Comparison of ENCODE assay signal across 31 cellular contexts in the genomic region with DNA sequence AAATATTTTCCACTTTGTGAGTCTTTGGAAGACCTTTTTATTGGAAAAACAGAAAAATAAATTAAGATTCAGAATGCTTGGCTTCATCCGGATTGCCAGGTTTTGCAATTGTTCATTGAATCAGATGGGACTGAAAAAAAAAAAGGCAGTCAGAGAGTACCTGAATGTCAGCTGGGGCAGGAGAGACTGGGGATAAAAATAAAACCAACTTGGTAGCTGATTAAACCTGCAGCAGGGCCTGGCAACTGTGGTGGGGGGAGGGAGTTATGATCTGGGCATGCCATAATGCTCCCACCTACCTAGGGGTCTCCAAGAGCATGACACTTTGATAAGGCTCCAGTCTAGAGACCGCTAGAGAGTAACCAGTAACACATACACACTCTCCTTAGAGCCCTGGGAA.
"Had no signal": no experiment of that assay in that cellular context is flagged by ENCODE, and none has a peak within 500 bp of the region (broad histone marks: within the 10 kb centered on the region; RNA-seq: fewer than 3 reads in every experiment).

No MANE protein-coding gene starts in this region.

- H3K36me3 Mint-ChIP-seq: naive thymus-derived CD4-positive, alpha-beta T cell; natural killer cell; neural progenitor cell; stimulated activated memory B cell treated with anti-CD40 and anti-IgM and Interleukin-4, amounts not matched to agents 10 μg/mL and 1 μg/mL and 100 μg/mL, for 72 hours; type B pancreatic cell had no signal

- H3K4me3 ChIP-seq: neural progenitor cell, ovary, psoas muscle, right lobe of liver, sigmoid colon, spleen, suprapubic skin, testis, tibial artery, transverse colon, upper lobe of right lung, uterus had no signal

- H3K4me1 ChIP-seq: neural progenitor cell, parathyroid adenoma, psoas muscle, right lobe of liver, sigmoid colon, spleen, suprapubic skin, testis, tibial artery, transverse colon, upper lobe of right lung, uterus had no signal

- H3K27me3 ChIP-seq: neural progenitor cell, ovary, right lobe of liver, sigmoid colon, spleen, suprapubic skin, testis, tibial artery, transverse colon, upper lobe of right lung, uterus had no signal

- H3K4me3 Mint-ChIP-seq: naive thymus-derived CD4-positive, alpha-beta T cell; natural killer cell; nephron; neural progenitor cell; stimulated activated memory B cell treated with anti-CD40 and anti-IgM and Interleukin-4, amounts not matched to agents 10 μg/mL and 1 μg/mL and 100 μg/mL, for 72 hours; stimulated activated naive CD8-positive, alpha-beta T cell treated with anti-CD3 and anti-CD28 coated beads, Interleukin-15, amount 100 ng/mL, for 72 hours; type B pancreatic cell had no signal

- DNase-seq: naive thymus-derived CD4-positive, alpha-beta T cell; natural killer cell; occipital lobe; ovary; posterior cingulate gyrus; psoas muscle; right lobe of liver; sigmoid colon; small intestine; spleen; stimulated activated CD4-positive, alpha-beta T cell treated with anti-CD3 and anti-CD28 coated beads, Interleukin-12 subunit alpha, Interleukin-12 subunit beta, amount 100 ng/mL, for 4 hours; stimulated activated CD4-positive, alpha-beta T cell treated with anti-CD3 and anti-CD28 coated beads, Interleukin-1b, Interleukin-23, amount 100 ng/mL, for 48 hours; stimulated activated CD4-positive, alpha-beta T cell treated with anti-CD3 and anti-CD28 coated beads, Interleukin-4, amount 100 ng/mL, for 1 hour; stimulated activated CD4-positive, alpha-beta T cell treated with anti-CD3 and anti-CD28 coated beads, Interleukin-4, amount 100 ng/mL, for 4 hours; stimulated activated CD8-positive, alpha-beta memory T cell treated with anti-CD3 and anti-CD28 coated beads, Interleukin-4, amount 100 ng/mL, for 48 hours; stimulated activated naive CD4-positive, alpha-beta T cell; stimulated activated naive CD8-positive, alpha-beta T cell treated with anti-CD3 and anti-CD28 coated beads, Interleukin-15, amount 100 ng/mL, for 72 hours; stimulated activated naive CD8-positive, alpha-beta T cell treated with anti-CD3 and anti-CD28 coated beads, Interleukin-15, Interleukin-2, amounts not matched to agents 100 U/mL and 50 U/mL, for 24 hours; substantia nigra; testis; tibial artery; transverse colon; upper lobe of right lung; uterus had no signal

- H3K9me3 ChIP-seq: ovary, psoas muscle, right lobe of liver, spleen, suprapubic skin, testis, tibial artery, transverse colon, upper lobe of right lung, uterus had no signal

- H3K27ac ChIP-seq: neural progenitor cell, ovary, parathyroid adenoma, psoas muscle, right lobe of liver, sigmoid colon, spleen, suprapubic skin, testis, tibial artery, transverse colon, upper lobe of right lung, uterus had no signal

- H3K27ac Mint-ChIP-seq: naive thymus-derived CD4-positive, alpha-beta T cell; natural killer cell; neural progenitor cell; progenitor cell of endocrine pancreas; stimulated activated memory B cell treated with anti-CD40 and anti-IgM and Interleukin-4, amounts not matched to agents 10 μg/mL and 1 μg/mL and 100 μg/mL, for 72 hours; stimulated activated naive CD8-positive, alpha-beta T cell treated with anti-CD3 and anti-CD28 coated beads, Interleukin-15, amount 100 ng/mL, for 72 hours; type B pancreatic cell had no signal

- H3K36me3 ChIP-seq: neural progenitor cell, ovary, right lobe of liver, sigmoid colon, spleen, suprapubic skin, tibial artery, transverse colon, upper lobe of right lung, uterus had no signal

- H3K27me3 Mint-ChIP-seq: naive thymus-derived CD4-positive, alpha-beta T cell; stimulated activated memory B cell treated with anti-CD40 and anti-IgM and Interleukin-4, amounts not matched to agents 10 μg/mL and 1 μg/mL and 100 μg/mL, for 72 hours; stimulated activated naive CD8-positive, alpha-beta T cell treated with anti-CD3 and anti-CD28 coated beads, Interleukin-15, amount 100 ng/mL, for 72 hours; type B pancreatic cell had no signal

- H3K4me1 Mint-ChIP-seq: naive thymus-derived CD4-positive, alpha-beta T cell; natural killer cell; nephron; neural progenitor cell; stimulated activated memory B cell treated with anti-CD40 and anti-IgM and Interleukin-4, amounts not matched to agents 10 μg/mL and 1 μg/mL and 100 μg/mL, for 72 hours; stimulated activated naive CD8-positive, alpha-beta T cell treated with anti-CD3 and anti-CD28 coated beads, Interleukin-15, amount 100 ng/mL, for 72 hours had no signal

- ATAC-seq: naive thymus-derived CD4-positive, alpha-beta T cell; natural killer cell; psoas muscle; right lobe of liver; stimulated activated memory B cell treated with anti-CD40 and anti-IgM and Interleukin-4, amounts not matched to agents 10 μg/mL and 1 μg/mL and 100 μg/mL, for 72 hours; stimulated activated naive CD8-positive, alpha-beta T cell treated with anti-CD3 and anti-CD28 coated beads, Interleukin-15, amount 100 ng/mL, for 72 hours; stimulated activated naive CD8-positive, alpha-beta T cell treated with anti-CD3 and anti-CD28 coated beads, Interleukin-15, Interleukin-2, amounts not matched to agents 100 U/mL and 50 U/mL, for 24 hours; upper lobe of right lung had no signal

- H3K9me3 Mint-ChIP-seq: nephron; neural progenitor cell; stimulated activated memory B cell treated with anti-CD40 and anti-IgM and Interleukin-4, amounts not matched to agents 10 μg/mL and 1 μg/mL and 100 μg/mL, for 72 hours; stimulated activated naive CD8-positive, alpha-beta T cell treated with anti-CD3 and anti-CD28 coated beads, Interleukin-15, amount 100 ng/mL, for 72 hours had no signal
